Comparison of ENCODE assay signal across 27 cellular contexts in genomic region chr17:49590874-49591273, GRCh38. TPM values are rescaled to one million over a fixed set of nuclear protein-coding genes. Genes with fewer than 3 reads are reported as not detected.
"Had no signal": no experiment of that assay in that cellular context is flagged by ENCODE, and none has a peak within 500 bp of the region (broad histone marks: within the 10 kb centered on the region; RNA-seq: fewer than 3 reads in every experiment).

No MANE protein-coding gene starts in this region.

- H3K27me3 ChIP-seq: dorsolateral prefrontal cortex, heart left ventricle, hepatocyte, left lung, right atrium auricular region, spleen, transverse colon, upper lobe of right lung, uterus had no signal

- FAIRE-seq: colon, frontal cortex had no signal

- H3K9me3 ChIP-seq: heart left ventricle, left lung, mucosa of descending colon, prostate gland, right atrium auricular region, spleen, thoracic aorta, transverse colon, upper lobe of right lung, uterus had no signal

- H3K4me1 Mint-ChIP-seq: mesothelial cell of epicardium; nephron; stimulated activated memory B cell treated with anti-CD40 and anti-IgM and Interleukin-4, amounts not matched to agents 10 μg/mL and 1 μg/mL and 100 μg/mL, for 72 hours had no signal

- H3K4me1 ChIP-seq: left lung, prostate gland, right atrium auricular region, spleen, transverse colon, upper lobe of right lung, uterus had no signal

- H3K4me2 ChIP-seq: hepatocyte had no signal

- H3K9me3 Mint-ChIP-seq: mesothelial cell of epicardium; nephron; stimulated activated memory B cell treated with anti-CD40 and anti-IgM and Interleukin-4, amounts not matched to agents 10 μg/mL and 1 μg/mL and 100 μg/mL, for 72 hours; stimulated activated naive CD8-positive, alpha-beta T cell treated with anti-CD3 and anti-CD28 coated beads, Interleukin-15, Interleukin-2, amounts not matched to agents 100 ng/mL and 50 ng/mL, for 24 hours had no signal

- DNase-seq: dorsolateral prefrontal cortex; effector CD8-positive, alpha-beta T cell; erythroblast; heart left ventricle; left cardiac atrium; left lung; mesenchymal stem cell; mucosa of descending colon; naive thymus-derived CD4-positive, alpha-beta T cell; nucleus accumbens; spleen; stimulated activated CD4-positive, alpha-beta T cell treated with anti-CD3 and anti-CD28 coated beads, Interleukin-4, amount 100 ng/mL, for 4 hours; transverse colon; upper lobe of right lung; uterus had no signal

- H2AFZ ChIP-seq: hepatocyte had no signal

- H3K4me3 Mint-ChIP-seq: mesothelial cell of epicardium; naive thymus-derived CD4-positive, alpha-beta T cell; nephron; stimulated activated memory B cell treated with anti-CD40 and anti-IgM and Interleukin-4, amounts not matched to agents 10 μg/mL and 1 μg/mL and 100 μg/mL, for 72 hours; stimulated activated naive CD8-positive, alpha-beta T cell treated with anti-CD3 and anti-CD28 coated beads, Interleukin-15, Interleukin-2, amounts not matched to agents 100 ng/mL and 50 ng/mL, for 24 hours had no signal

- H3K27ac Mint-ChIP-seq: mesothelial cell of epicardium; nephron; stimulated activated memory B cell treated with anti-CD40 and anti-IgM and Interleukin-4, amounts not matched to agents 10 μg/mL and 1 μg/mL and 100 μg/mL, for 72 hours; stimulated activated naive CD8-positive, alpha-beta T cell treated with anti-CD3 and anti-CD28 coated beads, Interleukin-15, Interleukin-2, amounts not matched to agents 100 ng/mL and 50 ng/mL, for 24 hours had no signal

- H3K27me3 Mint-ChIP-seq: naive thymus-derived CD4-positive, alpha-beta T cell; stimulated activated memory B cell treated with anti-CD40 and anti-IgM and Interleukin-4, amounts not matched to agents 10 μg/mL and 1 μg/mL and 100 μg/mL, for 72 hours; stimulated activated naive CD8-positive, alpha-beta T cell treated with anti-CD3 and anti-CD28 coated beads, Interleukin-15, Interleukin-2, amounts not matched to agents 100 ng/mL and 50 ng/mL, for 24 hours had no signal

- ATAC-seq: heart left ventricle; left cardiac atrium; left lung; mucosa of descending colon; naive thymus-derived CD4-positive, alpha-beta T cell; stimulated activated memory B cell treated with anti-CD40 and anti-IgM and Interleukin-4, amounts not matched to agents 10 μg/mL and 1 μg/mL and 100 μg/mL, for 72 hours; upper lobe of right lung had no signal

- H3K36me3 ChIP-seq: prostate gland, uterus had no signal

- H3K4me3 ChIP-seq: dorsolateral prefrontal cortex, heart left ventricle, hepatocyte, left lung, mucosa of descending colon, prostate gland, right atrium auricular region, skin epidermis, spleen, thoracic aorta, transverse colon, upper lobe of right lung, uterus had no signal

- H3K79me2 ChIP-seq: hepatocyte had no signal

- H3K27ac ChIP-seq: heart left ventricle, hepatocyte, left lung, prostate gland, right atrium auricular region, skin epidermis, spleen, transverse colon, upper lobe of right lung, uterus had no signal

RNA-seq across cellular contexts. Expression of gene NXPH3, which starts 15.2 kb away (rescaled TPM):
- total RNA-seq: kidney epithelial cell; naive thymus-derived CD4-positive, alpha-beta T cell had no signal
- polyA plus RNA-seq: naive thymus-derived CD4-positive, alpha-beta T cell had no signal
